Comparison of ENCODE assay signal across 11 cellular contexts in the genomic region with DNA sequence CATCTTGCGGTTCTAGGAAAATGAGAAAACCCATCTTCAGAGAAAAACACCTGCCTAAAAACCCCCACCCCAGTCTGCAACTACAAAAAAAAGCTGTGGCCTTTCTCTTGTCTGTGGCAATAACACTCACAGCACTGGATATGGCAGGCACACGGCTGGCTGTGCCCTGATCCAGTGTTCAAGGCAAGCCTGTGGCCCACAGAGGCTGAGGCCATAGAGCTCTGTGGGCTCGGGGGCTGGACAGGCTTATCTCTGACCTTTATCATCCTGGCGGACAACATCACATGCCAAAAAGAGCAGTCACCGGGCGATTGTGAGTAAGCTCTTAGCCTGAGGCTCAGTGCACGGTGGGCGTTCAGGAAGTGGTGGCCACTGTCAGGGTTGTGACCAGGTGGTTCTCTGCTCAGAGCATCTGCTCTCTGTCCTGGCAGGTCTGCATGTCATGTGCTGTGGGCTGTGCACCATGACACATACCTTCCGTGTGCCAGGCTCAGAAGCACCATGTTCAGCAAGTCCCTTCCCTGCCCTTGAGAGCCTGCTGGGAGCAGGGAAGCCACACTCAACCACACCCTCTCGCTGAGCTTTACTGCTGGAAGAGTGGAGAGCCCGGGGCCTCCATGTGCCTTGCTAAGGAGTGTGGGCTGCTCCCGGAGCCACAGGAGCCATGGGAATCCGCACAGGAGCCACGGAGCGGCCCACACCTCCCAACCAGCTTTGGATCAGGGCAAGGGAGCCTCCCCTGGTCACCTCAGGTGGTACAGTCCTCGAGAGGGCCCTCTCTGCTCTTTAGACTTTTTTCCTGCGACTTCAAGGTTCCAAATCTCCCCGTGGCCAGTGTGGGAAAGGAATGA. TPM values are rescaled to one million over a fixed set of nuclear protein-coding genes. Genes with fewer than 3 reads are reported as not detected.
DNase-seq lines count a peak whose midpoint lies in the region; ATAC-seq and TF ChIP-seq lines count a peak whose summit lies in the region.
"Had no signal": no experiment of that assay in that cellular context is flagged by ENCODE, and none has a peak within 500 bp of the region (broad histone marks: within the 10 kb centered on the region; RNA-seq: fewer than 3 reads in every experiment).

No MANE protein-coding gene starts in this region.

- peak overlapping the region; percentile 75 to 96 for H3K27ac ChIP-seq in esophagus (ENCODE audit: low read depth in 2 of 2, low read length in 1 of 2)
- no peak overlapping the region for H3K27ac ChIP-seq in CD8-positive, alpha-beta T cell (ENCODE audit: low read depth, low read length)
- H3K27ac ChIP-seq: BLaER1 treated with 17β-estradiol and CSF1 and Interleukin-3, amounts not matched to agents 10 nM and 100 nM; HL-60 had no signal

- CTCF ChIA-PET in activated CD4-positive, alpha-beta T cell treated with anti-CD3 and anti-CD28 coated beads for 36 hours (lab: Charles Lee) = interaction anchor here (0.5 to 1.3 kb wide), 3 partner anchors 22 to 1503 kb away, joined by 3 to 4 read pairs (median 3); no protein-coding TSS in a partner anchor
- CTCF ChIA-PET in CD8-positive, alpha-beta T cell (lab: Charles Lee) = no interaction called here

- no peak overlapping the region for H3K4me3 Mint-ChIP-seq in activated CD4-positive, alpha-beta T cell treated with anti-CD3 and anti-CD28 coated beads for 36 hours
- no peak overlapping the region for H3K4me3 Mint-ChIP-seq in stimulated activated naive B cell treated with anti-CD40 and anti-IgM and Interleukin-4, amounts not matched to agents 10 μg/mL and 1 μg/mL and 100 μg/mL, for 72 hours
- no peak overlapping the region for H3K4me3 Mint-ChIP-seq in CD8-positive, alpha-beta T cell

- no peaks in the 10 kb centered on the region for H3K9me3 Mint-ChIP-seq in activated CD4-positive, alpha-beta T cell treated with anti-CD3 and anti-CD28 coated beads for 36 hours (ENCODE audit: low read depth)
- H3K9me3 Mint-ChIP-seq in stimulated activated naive B cell treated with anti-CD40 and anti-IgM and Interleukin-4, amounts not matched to agents 10 μg/mL and 1 μg/mL and 100 μg/mL, for 72 hours = no peaks in the 10 kb centered on the region
- H3K9me3 Mint-ChIP-seq in CD8-positive, alpha-beta T cell = no peaks in the 10 kb centered on the region

- POLR2A ChIA-PET in activated CD4-positive, alpha-beta T cell treated with anti-CD3 and anti-CD28 coated beads for 36 hours (lab: Charles Lee) = interaction anchor here (0.6 kb wide), 1 partner anchor 434 kb away, joined by 5 read pairs; no protein-coding TSS in a partner anchor
- POLR2A ChIA-PET in CD8-positive, alpha-beta T cell (lab: Charles Lee) = no interaction called here

- no peak for TF ChIP-seq CTCF in CD8-positive, alpha-beta T cell (IDR thresholded peaks at IDR 0.05)

- H3K4me1 ChIP-seq in esophagus (ENCODE audit: control insufficient read depth in 2 of 2, insufficient read depth in 2 of 2, low read length in 1 of 2) = peaks cover 3 to 16% of the 10 kb centered on the region in 2 donors
- H3K4me1 ChIP-seq in CD8-positive, alpha-beta T cell (ENCODE audit: insufficient read depth, low read length) = no peaks in the 10 kb centered on the region

- no peaks in the 10 kb centered on the region for H3K27me3 ChIP-seq in esophagus (ENCODE audit: control insufficient read depth in 1 of 2, insufficient read depth in 2 of 2, low read length in 2 of 2)
- H3K27me3 ChIP-seq in CD8-positive, alpha-beta T cell (ENCODE audit: insufficient read depth, low read length) = no peaks in the 10 kb centered on the region
- H3K27me3 ChIP-seq: BLaER1 treated with 17β-estradiol and CSF1 and Interleukin-3, amounts not matched to agents 10 nM and 100 nM had no signal

- H3K4me3 ChIP-seq in esophagus (ENCODE audit: low read depth in 1 of 2, low read length in 2 of 2) = no peak overlapping the region
- no peak overlapping the region for H3K4me3 ChIP-seq in CD8-positive, alpha-beta T cell (ENCODE audit: low read depth, low read length)
- H3K4me3 ChIP-seq: BLaER1 treated with 17β-estradiol and CSF1 and Interleukin-3, amounts not matched to agents 10 nM and 100 nM had no signal

- peaks cover 4% of the 10 kb centered on the region for H3K27me3 Mint-ChIP-seq in activated CD4-positive, alpha-beta T cell treated with anti-CD3 and anti-CD28 coated beads for 36 hours
- peaks cover 8 to 19% of the 10 kb centered on the region in 2 donors for H3K27me3 Mint-ChIP-seq in stimulated activated naive B cell treated with anti-CD40 and anti-IgM and Interleukin-4, amounts not matched to agents 10 μg/mL and 1 μg/mL and 100 μg/mL, for 72 hours
- peaks cover 13% of the 10 kb centered on the region for H3K27me3 Mint-ChIP-seq in CD8-positive, alpha-beta T cell (ENCODE audit: low read depth)

- 37 to 39% methylated on average over 18 of the region's 18 CpGs for WGBS in esophagus, 2 donors

- no peaks in the 10 kb centered on the region for H3K36me3 Mint-ChIP-seq in activated CD4-positive, alpha-beta T cell treated with anti-CD3 and anti-CD28 coated beads for 36 hours (ENCODE audit: low read depth)
- H3K36me3 Mint-ChIP-seq in stimulated activated naive B cell treated with anti-CD40 and anti-IgM and Interleukin-4, amounts not matched to agents 10 μg/mL and 1 μg/mL and 100 μg/mL, for 72 hours = no peaks in the 10 kb centered on the region
- no peaks in the 10 kb centered on the region for H3K36me3 Mint-ChIP-seq in CD8-positive, alpha-beta T cell

- intact Hi-C loops in activated CD4-positive, alpha-beta T cell treated with anti-CD3 and anti-CD28 coated beads for 36 hours (cut with DNase I, micrococcal nuclease) = no loop called here
- intact Hi-C loops in CD8-positive, alpha-beta T cell (cut with DNase I, micrococcal nuclease) = no loop called here

- H3K27ac Mint-ChIP-seq in activated CD4-positive, alpha-beta T cell treated with anti-CD3 and anti-CD28 coated beads for 36 hours = peak overlapping the region; percentile 65
- H3K27ac Mint-ChIP-seq in stimulated activated naive B cell treated with anti-CD40 and anti-IgM and Interleukin-4, amounts not matched to agents 10 μg/mL and 1 μg/mL and 100 μg/mL, for 72 hours = peak overlapping the region; percentile 56
- no peak overlapping the region for H3K27ac Mint-ChIP-seq in CD8-positive, alpha-beta T cell

- no peaks in the 10 kb centered on the region for H3K36me3 ChIP-seq in esophagus (ENCODE audit: control insufficient read depth in 2 of 2, insufficient read depth in 2 of 2, low read length in 1 of 2)
- H3K36me3 ChIP-seq in CD8-positive, alpha-beta T cell (ENCODE audit: insufficient read depth, low read length) = no peaks in the 10 kb centered on the region
- H3K36me3 ChIP-seq: BLaER1 treated with 17β-estradiol and CSF1 and Interleukin-3, amounts not matched to agents 10 nM and 100 nM had no signal

- peaks cover 8% of the 10 kb centered on the region for H3K4me1 Mint-ChIP-seq in activated CD4-positive, alpha-beta T cell treated with anti-CD3 and anti-CD28 coated beads for 36 hours
- peaks cover 0 to 11% of the 10 kb centered on the region in 2 donors for H3K4me1 Mint-ChIP-seq in stimulated activated naive B cell treated with anti-CD40 and anti-IgM and Interleukin-4, amounts not matched to agents 10 μg/mL and 1 μg/mL and 100 μg/mL, for 72 hours
- no peaks in the 10 kb centered on the region for H3K4me1 Mint-ChIP-seq in CD8-positive, alpha-beta T cell (ENCODE audit: low read depth)

- H3K9me3 ChIP-seq in esophagus (ENCODE audit: control insufficient read depth in 2 of 2, insufficient read depth in 1 of 2, low read depth in 1 of 2, low read length in 1 of 2) = no peaks in the 10 kb centered on the region
- H3K9me3 ChIP-seq in CD8-positive, alpha-beta T cell (ENCODE audit: low read length) = no peaks in the 10 kb centered on the region
- H3K9me3 ChIP-seq: BLaER1 treated with 17β-estradiol and CSF1 and Interleukin-3, amounts not matched to agents 10 nM and 100 nM had no signal

- peak; percentile 51 for DNase-seq in activated CD4-positive, alpha-beta T cell treated with anti-CD3 and anti-CD28 coated beads for 36 hours
- DNase-seq in activated CD4-positive, alpha-beta T cell treated with anti-CD3 and anti-CD28 coated beads for 1 hour = no peak
- peak; percentile 36 for DNase-seq in OCI-M1 (lab: John Stamatoyannopoulos, UW)
- no peak for DNase-seq in stimulated activated naive B cell treated with anti-CD40 and anti-IgM and Interleukin-4, amounts not matched to agents 10 μg/mL and 1 μg/mL and 100 μg/mL, for 72 hours
- no peak for DNase-seq in CD8-positive, alpha-beta T cell

- ATAC-seq in activated CD4-positive, alpha-beta T cell treated with anti-CD3 and anti-CD28 coated beads for 36 hours = peak; percentile 86
- peak; percentile 63 to 67 for ATAC-seq in stimulated activated naive B cell treated with anti-CD40 and anti-IgM and Interleukin-4, amounts not matched to agents 10 μg/mL and 1 μg/mL and 100 μg/mL, for 72 hours (replicated peaks)
- ATAC-seq in HG03354 (IDR thresholded peaks at IDR 0.05; ENCODE audit: poor library complexity, severe bottlenecking, unreplicated experiment) = no peak
- no peak for ATAC-seq in CD8-positive, alpha-beta T cell
- no peak for ATAC-seq in HG02973 (IDR thresholded peaks at IDR 0.05; ENCODE audit: unreplicated experiment)

RNA-seq across cellular contexts. Expression of a gene that starts 34.6 kb away (rescaled TPM):
- not detected for total RNA-seq in activated CD4-positive, alpha-beta T cell treated with anti-CD3 and anti-CD28 coated beads for 36 hours
- polyA plus RNA-seq in esophagus = not detected
- not detected for total RNA-seq in CD8-positive, alpha-beta T cell
- total RNA-seq: lower leg skin had no signal

RNA-seq across cellular contexts. Expression of a gene that starts 41.7 kb away (rescaled TPM):
- total RNA-seq in activated CD4-positive, alpha-beta T cell treated with anti-CD3 and anti-CD28 coated beads for 36 hours = under 1 TPM in 1 of 2 experiments, not detected in 1; 0.05 TPM
- polyA plus RNA-seq in esophagus = 1 to 10 TPM; 3.7 to 5.2 TPM
- total RNA-seq in CD8-positive, alpha-beta T cell = not detected

RNA-seq across cellular contexts. Expression of a gene that starts 43.1 kb away (rescaled TPM):
- total RNA-seq in activated CD4-positive, alpha-beta T cell treated with anti-CD3 and anti-CD28 coated beads for 36 hours = 1,000 to 10,000 TPM; 2,227 to 2,561 TPM
- 1,000 to 10,000 TPM; 3,603 to 5,640 TPM for polyA plus RNA-seq in esophagus
- total RNA-seq in CD8-positive, alpha-beta T cell = 1,000 to 10,000 TPM; 1,798 to 1,805 TPM

RNA-seq across cellular contexts. Expression of a gene that starts 43.3 kb away (rescaled TPM):
- total RNA-seq in activated CD4-positive, alpha-beta T cell treated with anti-CD3 and anti-CD28 coated beads for 36 hours = 10 to 100 TPM; 51.9 to 95.9 TPM
- 10 to 100 TPM; 30.2 to 64.4 TPM for polyA plus RNA-seq in esophagus
- 10 to 100 TPM; 43.2 to 45.5 TPM for total RNA-seq in CD8-positive, alpha-beta T cell

RNA-seq across cellular contexts. Expression of a gene that starts 47.5 kb away (rescaled TPM):
- 1 to 10 TPM in 1 of 2 experiments, under 1 TPM in 1; 0.82 to 1.1 TPM for total RNA-seq in activated CD4-positive, alpha-beta T cell treated with anti-CD3 and anti-CD28 coated beads for 36 hours
- polyA plus RNA-seq in esophagus = 1 to 10 TPM in 1 of 2 donors, under 1 TPM in 1; 0.68 to 1.4 TPM
- total RNA-seq in CD8-positive, alpha-beta T cell = not detected

Comparison
In these comparisons a context has a peak if more than half of its experiments do, and no peak if none do; other contexts are left out.
1. DNase-seq: peak in activated CD4-positive, alpha-beta T cell treated with anti-CD3 and anti-CD28 coated beads for 36 hours (single experiment) and OCI-M1 (single experiment); none in activated CD4-positive, alpha-beta T cell treated with anti-CD3 and anti-CD28 coated beads for 1 hour (single experiment), stimulated activated naive B cell treated with anti-CD40 and anti-IgM and Interleukin-4, amounts not matched to agents 10 μg/mL and 1 μg/mL and 100 μg/mL, for 72 hours (single experiment) and CD8-positive, alpha-beta T cell (0 of 7).
2. ATAC-seq: peak in activated CD4-positive, alpha-beta T cell treated with anti-CD3 and anti-CD28 coated beads for 36 hours (single experiment) and stimulated activated naive B cell treated with anti-CD40 and anti-IgM and Interleukin-4, amounts not matched to agents 10 μg/mL and 1 μg/mL and 100 μg/mL, for 72 hours (2 of 2); none in HG03354 (single experiment), CD8-positive, alpha-beta T cell (single experiment) and HG02973 (single experiment).